ENCODE assay signal across 1 cellular context in the genomic region with DNA sequence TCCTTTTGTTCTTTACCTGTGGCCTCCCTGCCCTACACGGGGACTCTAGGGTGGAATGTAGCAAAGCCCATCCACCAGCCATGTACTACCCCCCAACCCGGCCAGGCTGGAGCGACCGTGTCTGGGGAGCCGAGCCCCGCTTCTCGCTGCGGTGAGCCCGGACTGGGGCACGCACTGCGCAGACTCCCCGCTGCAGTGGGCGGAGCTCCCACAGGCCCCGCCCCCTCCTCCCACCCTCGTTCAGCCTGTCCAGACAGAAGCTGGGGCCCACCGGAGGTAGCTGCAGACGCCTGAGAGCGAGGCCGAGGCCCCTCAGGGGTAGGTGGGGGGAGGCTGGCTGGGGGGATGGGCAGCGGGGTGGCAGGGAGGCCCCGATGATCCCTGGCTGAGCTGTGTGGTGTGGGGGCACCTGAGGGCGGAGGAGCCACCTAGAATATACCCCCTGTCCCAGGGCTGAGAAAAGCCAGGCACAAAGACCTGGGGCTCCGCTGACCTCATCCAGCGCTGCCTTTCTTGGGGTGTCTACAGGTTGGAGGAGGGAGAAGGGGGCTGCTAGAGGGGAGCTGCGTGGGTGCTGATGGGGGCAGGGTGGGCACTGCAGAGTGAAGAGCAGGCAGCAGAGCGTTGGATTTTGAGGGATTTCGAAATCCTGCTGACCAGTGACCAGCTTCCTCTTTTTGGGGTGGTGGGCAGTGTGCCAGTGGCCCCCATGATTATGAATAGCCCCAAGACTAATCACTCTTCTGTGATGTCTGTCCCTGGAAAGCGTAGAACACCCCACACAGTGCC.
A peak's percentile ranks its signal among the peaks of the same experiment; 100 is the strongest.
TF ChIP-seq lines count a peak whose summit lies in the region.

No MANE protein-coding gene starts in this region.

TF ChIP-seq in K562, 482 proteins besides CTCF, POLR2A, EP300 and RAD21 (continues in another document):
- peak; percentile 62; the same call in 1 of the 2 replicates for TF ChIP-seq SPI1 (IDR thresholded peaks at IDR 0.05; ENCODE audit: borderline replicate concordance, low read depth, low read length)
- no peak for TF ChIP-seq HDAC8 (tag; IDR thresholded peaks at IDR 0.05)
- no peak for TF ChIP-seq RBM14 (IDR thresholded peaks at IDR 0.05; ENCODE audit: borderline replicate concordance, insufficient read depth, low read depth, low read length)
- peak; percentile 9 for TF ChIP-seq TBP (optimal IDR thresholded peaks at IDR 0.05; ENCODE audit: low read depth, low read length)
- TF ChIP-seq POLR2B (IDR thresholded peaks at IDR 0.05; ENCODE audit: low read depth, partially characterized antibody), result peak; percentile 54
- peak; percentile 38 for TF ChIP-seq EGR1 (conservative IDR thresholded peaks at IDR 0.05)
- peak; percentile 35 for TF ChIP-seq KDM5B (IDR thresholded peaks at IDR 0.05; ENCODE audit: insufficient replicate concordance, low read depth, low read length)
- TF ChIP-seq, protein P1, sequence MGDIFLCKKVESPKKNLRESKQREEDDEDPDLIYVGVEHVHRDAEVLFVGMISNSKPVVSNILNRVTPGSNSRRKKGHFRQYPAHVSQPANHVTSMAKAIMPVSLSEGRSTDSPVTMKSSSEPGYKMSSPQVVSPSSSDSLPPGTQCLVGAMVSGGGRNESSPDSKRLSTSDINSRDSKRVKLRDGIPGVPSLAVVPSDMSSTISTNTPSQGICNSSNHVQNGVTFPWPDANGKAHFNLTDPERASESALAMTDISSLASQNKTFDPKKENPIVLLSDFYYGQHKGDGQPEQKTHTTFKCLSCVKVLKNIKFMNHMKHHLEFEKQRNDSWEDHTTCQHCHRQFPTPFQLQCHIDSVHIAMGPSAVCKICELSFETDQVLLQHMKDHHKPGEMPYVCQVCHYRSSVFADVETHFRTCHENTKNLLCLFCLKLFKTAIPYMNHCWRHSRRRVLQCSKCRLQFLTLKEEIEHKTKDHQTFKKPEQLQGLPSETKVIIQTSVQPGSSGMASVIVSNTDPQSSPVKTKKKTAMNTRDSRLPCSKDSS (IDR thresholded peaks at IDR 0.05; ENCODE audit: low read depth, partially characterized antibody), result no peak
- TF ChIP-seq ZNF133 (CRISPR knock-in tag; IDR thresholded peaks at IDR 0.05), result no peak
- TF ChIP-seq ZBTB5 (IDR thresholded peaks at IDR 0.05), result no peak
- TF ChIP-seq TRIM28 (IDR thresholded peaks at IDR 0.05), result no peak
- no peak for TF ChIP-seq BDP1 (IDR thresholded peaks at IDR 0.05; ENCODE audit: insufficient read depth, insufficient read length)
- no peak for TF ChIP-seq MTF1 (CRISPR knock-in tag; IDR thresholded peaks at IDR 0.05; ENCODE audit: borderline replicate concordance)
- TF ChIP-seq ZNF224 (CRISPR knock-in tag; IDR thresholded peaks at IDR 0.05), result no peak
- no peak for TF ChIP-seq ELK3 (CRISPR knock-in tag; IDR thresholded peaks at IDR 0.05)
- peak; percentile 40; the same call in 1 of the 2 replicates for TF ChIP-seq POLR2AphosphoS5 (IDR thresholded peaks at IDR 0.05; ENCODE audit: control insufficient read depth, insufficient read depth, low read depth, low read length)
- TF ChIP-seq CEBPB (tag; IDR thresholded peaks at IDR 0.05), result peak; percentile 92
- TF ChIP-seq VEZF1 (CRISPR knock-in tag; IDR thresholded peaks at IDR 0.05), result peak; percentile 55
- TF ChIP-seq NFIC (IDR thresholded peaks at IDR 0.05), result peak; percentile 63
- no peak for TF ChIP-seq PHB (CRISPR knock-in tag; IDR thresholded peaks at IDR 0.05)
- TF ChIP-seq CEBPG (CRISPR knock-in tag; IDR thresholded peaks at IDR 0.05), result 0 out of 2 replicates have a peak, but pooled peaks have one; percentile 51
- 0 out of 4 replicates have a peak, but pooled peaks of 1 of the 2 experiments have one; percentile 22 for TF ChIP-seq CEBPG (tag; conservative IDR thresholded peaks at IDR 0.05 in 1 of 2, IDR thresholded peaks at IDR 0.05 in 1 of 2)
- peak; percentile 61 for TF ChIP-seq POLR2G (IDR thresholded peaks at IDR 0.05; ENCODE audit: low read depth, low read length)
- no peak for TF ChIP-seq TSC22D4 (tag; IDR thresholded peaks at IDR 0.05)
- peak; percentile 93 to 94 for TF ChIP-seq NRF1 (conservative IDR thresholded peaks at IDR 0.05 in 1 of 2, IDR thresholded peaks at IDR 0.05 in 1 of 2)
- 0 out of 2 replicates have a peak, but pooled peaks have one; percentile 11 for TF ChIP-seq RB1 (IDR thresholded peaks at IDR 0.05; ENCODE audit: low read depth)
- TF ChIP-seq EZH2 (IDR thresholded peaks at IDR 0.05; ENCODE audit: borderline replicate concordance, low read depth, low read length), result no peak
- TF ChIP-seq POLR3G (IDR thresholded peaks at IDR 0.05; ENCODE audit: extremely low read depth, insufficient read length, insufficient replicate concordance), result no peak
- TF ChIP-seq SIN3B (IDR thresholded peaks at IDR 0.05; ENCODE audit: low read depth), result no peak
- TF ChIP-seq MEIS2 (IDR thresholded peaks at IDR 0.05; ENCODE audit: partially characterized antibody), result peak; percentile 32
- TF ChIP-seq MAZ (CRISPR knock-in tag; conservative IDR thresholded peaks at IDR 0.05 in 1 of 2, IDR thresholded peaks at IDR 0.05 in 1 of 2), result peak in 1 of 2 experiments; percentile 49; a peak in 1 of 4 replicates
- TF ChIP-seq RBBP5 (IDR thresholded peaks at IDR 0.05; ENCODE audit: borderline replicate concordance, insufficient read depth, low read length, poor library complexity, severe bottlenecking), result no peak
- no peak for TF ChIP-seq HOXB6 (CRISPR knock-in tag; IDR thresholded peaks at IDR 0.05; ENCODE audit: borderline replicate concordance)
- no peak for TF ChIP-seq LARP7 (IDR thresholded peaks at IDR 0.05)
- no peak for TF ChIP-seq THRB (CRISPR knock-in tag; conservative IDR thresholded peaks at IDR 0.05)
- TF ChIP-seq TAF15 (IDR thresholded peaks at IDR 0.05; ENCODE audit: low read depth, low read length), result no peak
- TF ChIP-seq, protein P2, sequence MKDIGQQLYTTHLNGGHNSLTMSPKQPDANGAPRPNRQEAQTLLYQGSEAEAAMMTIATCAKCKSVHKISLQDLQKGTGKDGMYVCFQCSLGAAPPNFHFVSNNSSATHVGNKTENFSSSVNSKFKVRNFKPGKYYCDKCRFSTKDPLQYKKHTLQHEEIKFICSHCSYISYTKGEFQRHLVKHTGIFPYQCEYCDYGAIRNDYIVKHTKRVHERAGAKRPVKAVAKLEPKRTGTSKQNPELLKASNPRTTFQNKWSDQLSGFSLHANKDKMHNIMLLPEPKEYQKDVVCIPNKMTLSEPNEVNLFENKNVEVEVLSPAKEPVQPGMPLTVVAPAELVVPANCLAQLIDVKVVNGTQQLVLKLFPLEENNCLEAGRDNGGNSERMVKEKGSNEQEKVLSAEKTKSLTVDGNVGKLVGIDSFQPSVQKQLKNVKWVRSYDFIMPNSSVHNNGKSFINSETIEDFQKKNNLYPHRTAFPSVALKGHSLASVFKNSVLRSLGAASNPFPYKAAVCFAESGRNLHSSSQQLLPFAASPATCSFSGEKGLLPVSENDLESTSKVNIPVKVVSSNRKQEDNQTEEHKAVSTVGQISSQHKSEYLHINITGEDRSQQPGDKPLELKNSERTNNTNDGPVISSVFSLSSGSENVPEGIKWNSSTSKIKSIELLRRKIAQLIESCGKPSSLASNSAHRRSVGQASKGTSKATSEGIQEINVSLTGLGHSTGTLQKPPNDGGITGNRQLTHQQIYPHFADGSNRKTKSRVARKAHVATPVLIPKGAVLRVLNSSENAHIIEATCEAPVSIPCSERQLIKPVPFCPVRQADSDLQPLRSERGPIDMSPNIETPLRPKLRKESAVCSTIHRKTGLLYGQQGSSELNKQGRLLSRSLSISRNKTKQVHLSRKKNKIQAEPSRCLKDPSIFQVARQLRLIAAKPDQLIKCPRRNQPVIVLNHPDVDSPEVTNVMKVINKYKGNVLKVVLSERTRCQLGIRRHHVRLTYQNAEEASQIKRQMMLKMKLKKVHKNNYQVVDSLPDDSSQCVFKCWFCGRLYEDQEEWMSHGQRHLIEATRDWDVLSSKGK (CRISPR knock-in tag; IDR thresholded peaks at IDR 0.05), result no peak
- peak; percentile 59; the same call in 1 of the 2 replicates for TF ChIP-seq PHF8 (IDR thresholded peaks at IDR 0.05; ENCODE audit: borderline replicate concordance, low read length)
- peak; percentile 83 for TF ChIP-seq TAF1 (IDR thresholded peaks at IDR 0.05; ENCODE audit: control insufficient read depth, extremely low read depth, insufficient read depth, low read length, severe bottlenecking)
- TF ChIP-seq SRSF3 (IDR thresholded peaks at IDR 0.05; ENCODE audit: insufficient read depth, low read length), result no peak
- TF ChIP-seq HNRNPK (IDR thresholded peaks at IDR 0.05; ENCODE audit: low read depth, low read length, poor library complexity, severe bottlenecking), result no peak
- no peak for TF ChIP-seq ELF1 (tag; IDR thresholded peaks at IDR 0.05)
- TF ChIP-seq MYNN (IDR thresholded peaks at IDR 0.05), result no peak
- TF ChIP-seq MYNN (CRISPR knock-in tag; IDR thresholded peaks at IDR 0.05), result no peak
- no peak for TF ChIP-seq ATF3 (IDR thresholded peaks at IDR 0.05)
- no peak for TF ChIP-seq ATF3 (CRISPR knock-in tag; conservative IDR thresholded peaks at IDR 0.05)
- TF ChIP-seq SUPT5H (IDR thresholded peaks at IDR 0.05), result peak; percentile 68; the same call in 1 of the 2 replicates
- TF ChIP-seq, protein P3, sequence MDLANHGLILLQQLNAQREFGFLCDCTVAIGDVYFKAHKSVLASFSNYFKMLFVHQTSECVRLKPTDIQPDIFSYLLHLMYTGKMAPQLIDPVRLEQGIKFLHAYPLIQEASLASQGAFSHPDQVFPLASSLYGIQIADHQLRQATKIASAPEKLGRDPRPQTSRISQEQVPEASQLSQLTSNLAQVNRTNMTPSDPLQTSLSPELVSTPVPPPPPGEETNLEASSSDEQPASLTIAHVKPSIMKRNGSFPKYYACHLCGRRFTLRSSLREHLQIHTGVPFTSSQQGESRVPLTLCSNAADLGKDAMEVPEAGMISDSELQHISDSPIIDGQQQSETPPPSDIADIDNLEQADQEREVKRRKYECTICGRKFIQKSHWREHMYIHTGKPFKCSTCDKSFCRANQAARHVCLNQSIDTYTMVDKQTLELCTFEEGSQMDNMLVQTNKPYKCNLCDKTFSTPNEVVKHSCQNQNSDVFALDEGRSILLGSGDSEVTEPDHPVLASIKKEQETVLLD (IDR thresholded peaks at IDR 0.05), result peak; percentile 79
- TF ChIP-seq, protein P4, sequence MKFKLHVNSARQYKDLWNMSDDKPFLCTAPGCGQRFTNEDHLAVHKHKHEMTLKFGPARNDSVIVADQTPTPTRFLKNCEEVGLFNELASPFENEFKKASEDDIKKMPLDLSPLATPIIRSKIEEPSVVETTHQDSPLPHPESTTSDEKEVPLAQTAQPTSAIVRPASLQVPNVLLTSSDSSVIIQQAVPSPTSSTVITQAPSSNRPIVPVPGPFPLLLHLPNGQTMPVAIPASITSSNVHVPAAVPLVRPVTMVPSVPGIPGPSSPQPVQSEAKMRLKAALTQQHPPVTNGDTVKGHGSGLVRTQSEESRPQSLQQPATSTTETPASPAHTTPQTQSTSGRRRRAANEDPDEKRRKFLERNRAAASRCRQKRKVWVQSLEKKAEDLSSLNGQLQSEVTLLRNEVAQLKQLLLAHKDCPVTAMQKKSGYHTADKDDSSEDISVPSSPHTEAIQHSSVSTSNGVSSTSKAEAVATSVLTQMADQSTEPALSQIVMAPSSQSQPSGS (CRISPR knock-in tag; IDR thresholded peaks at IDR 0.05), result no peak
- no peak for TF ChIP-seq NR3C1 (CRISPR knock-in tag; IDR thresholded peaks at IDR 0.05)
- no peak for TF ChIP-seq ZNF384 (IDR thresholded peaks at IDR 0.05; ENCODE audit: low read depth, low read length)
- no peak for TF ChIP-seq SIN3A (IDR thresholded peaks at IDR 0.05; ENCODE audit: borderline replicate concordance in 2 of 2, control insufficient read depth in 1 of 2, low read depth in 2 of 2, low read length in 2 of 2)
